8 cellular contexts compared by ENCODE assay signal in genomic region chr4:95548738-95549245, GRCh38. TPM values are rescaled to one million over a fixed set of nuclear protein-coding genes. Genes with fewer than 3 reads are reported as not detected.
A peak's percentile ranks its signal among the peaks of the same experiment; 100 is the strongest.
DNase-seq lines count a peak whose midpoint lies in the region; ATAC-seq and TF ChIP-seq lines count a peak whose summit lies in the region.

Gene UNC5C, minus strand, starts transcription at chr4:95548973.

- H3K4me3 ChIP-seq in BE2C (ENCODE audit: low read depth, low read length) (peak within 1 kb of the TSS; percentile 95), adrenal gland (peak within 1 kb of the TSS; percentile 36 to 67 (median 63)), ovary (peak within 1 kb of the TSS; percentile 73)

- ATAC-seq in left ventricle myocardium superior (peak; percentile 89), HG02678 (IDR thresholded peaks at IDR 0.05; ENCODE audit: unreplicated experiment) (no peak), HG02588 (IDR thresholded peaks at IDR 0.05; ENCODE audit: unreplicated experiment) (no peak)

- TF ChIP-seq POLR2A in adrenal gland (IDR thresholded peaks at IDR 0.05) (peak; percentile 75 to 92), ovary (IDR thresholded peaks at IDR 0.05) (peak; percentile 86)

- H3K27ac ChIP-seq in adrenal gland: peak within 1 kb of the TSS; percentile 43 to 93 (median 87)
- H3K27ac ChIP-seq in ovary: peak within 1 kb of the TSS; percentile 69 to 79

- H3K4me1 ChIP-seq in BE2C (peaks cover 5% of the 10 kb centered on the region), adrenal gland (replicated peaks in 1 of 2) (peaks cover 4 to 7% of the 10 kb centered on the region in 2 donors), ovary (ENCODE audit: insufficient read depth) (no peaks in the 10 kb centered on the region)

- 0 to 1% (median 0%) methylated on average over 24 to 37 of the region's 37 CpGs for WGBS in adrenal gland, 4 donors
- 0 to 1% (median 1%) methylated on average over 37 of the region's 37 CpGs for WGBS in ovary, 3 donors

- DNase-seq in BE2C (peak; percentile 96), HK-2 (ENCODE audit: unreplicated experiment) (peak; percentile 54), adrenal gland (peak; percentile 84 to 94 (median 89)), left ventricle myocardium superior (peak; percentile 80), ovary (peak; percentile 55 to 88 (median 70)), GM19240 (ENCODE audit: insufficient read length, low spot score) (no peak)

- intact Hi-C loops in adrenal gland (cut with DNase I): loop anchor here in 1 of 2 donors (10.0 kb wide), 1 partner anchor 364 kb away; no protein-coding TSS in a partner anchor
- intact Hi-C loops in left ventricle myocardium superior (cut with micrococcal nuclease): no loop called here
- intact Hi-C loops in ovary (cut with DNase I): loop anchor here in 1 of 4 donors (10.0 kb wide), 1 partner anchor 76 kb away; no protein-coding TSS in a partner anchor

- peaks cover 23% of the 10 kb centered on the region for H3K36me3 ChIP-seq in BE2C
- no peaks in the 10 kb centered on the region for H3K36me3 ChIP-seq in adrenal gland (replicated peaks in 1 of 2)
- no peaks in the 10 kb centered on the region for H3K36me3 ChIP-seq in ovary

- TF ChIP-seq CTCF in BE2C (IDR thresholded peaks at IDR 0.05; ENCODE audit: low read depth, low read length): peak; percentile 8; the same call in 1 of the 2 replicates
- TF ChIP-seq CTCF in adrenal gland (IDR thresholded peaks at IDR 0.05): peak in 1 of 6 experiments; percentile 4
- peak in 1 of 3 donors; percentile 10 for TF ChIP-seq CTCF in ovary (IDR thresholded peaks at IDR 0.05)

- H3K9me3 ChIP-seq in BE2C: no peaks in the 10 kb centered on the region
- H3K9me3 ChIP-seq in adrenal gland (replicated peaks in 1 of 3): no peaks in the 10 kb centered on the region
- no peaks in the 10 kb centered on the region for H3K9me3 ChIP-seq in ovary

- H3K27me3 ChIP-seq in BE2C: no peaks in the 10 kb centered on the region
- H3K27me3 ChIP-seq in adrenal gland: no peaks in the 10 kb centered on the region
- no peaks in the 10 kb centered on the region for H3K27me3 ChIP-seq in ovary

- no peak for TF ChIP-seq EP300 in ovary (IDR thresholded peaks at IDR 0.05)

RNA-seq across cellular contexts. Expression of gene UNC5C, which starts in this region (rescaled TPM):
- 35.6 TPM for polyA plus RNA-seq in BE2C (2012; ENCODE audit: insufficient read depth, insufficient read length, low read depth)
- 10 to 100 TPM; 16.1 to 33.5 (median 30.3) TPM for total RNA-seq in adrenal gland
- 1 to 10 TPM; 4.7 to 9.6 (median 5.0) TPM for polyA plus RNA-seq in adrenal gland
- total RNA-seq in left ventricle myocardium superior: 0.72 TPM
- 1 to 10 TPM; 2.7 to 9.4 (median 3.9) TPM for total RNA-seq in ovary
- 1 to 10 TPM; 1.8 to 8.9 TPM for polyA plus RNA-seq in ovary

Comparison
In these comparisons a context has a peak if more than half of its experiments do, and no peak if none do; other contexts are left out.
1. Peak in DNase-seq and ATAC-seq in left ventricle myocardium superior; RNA of the gene not detected or under 1 TPM.